ENCODE assay signal across 8 cellular contexts in the genomic region with DNA sequence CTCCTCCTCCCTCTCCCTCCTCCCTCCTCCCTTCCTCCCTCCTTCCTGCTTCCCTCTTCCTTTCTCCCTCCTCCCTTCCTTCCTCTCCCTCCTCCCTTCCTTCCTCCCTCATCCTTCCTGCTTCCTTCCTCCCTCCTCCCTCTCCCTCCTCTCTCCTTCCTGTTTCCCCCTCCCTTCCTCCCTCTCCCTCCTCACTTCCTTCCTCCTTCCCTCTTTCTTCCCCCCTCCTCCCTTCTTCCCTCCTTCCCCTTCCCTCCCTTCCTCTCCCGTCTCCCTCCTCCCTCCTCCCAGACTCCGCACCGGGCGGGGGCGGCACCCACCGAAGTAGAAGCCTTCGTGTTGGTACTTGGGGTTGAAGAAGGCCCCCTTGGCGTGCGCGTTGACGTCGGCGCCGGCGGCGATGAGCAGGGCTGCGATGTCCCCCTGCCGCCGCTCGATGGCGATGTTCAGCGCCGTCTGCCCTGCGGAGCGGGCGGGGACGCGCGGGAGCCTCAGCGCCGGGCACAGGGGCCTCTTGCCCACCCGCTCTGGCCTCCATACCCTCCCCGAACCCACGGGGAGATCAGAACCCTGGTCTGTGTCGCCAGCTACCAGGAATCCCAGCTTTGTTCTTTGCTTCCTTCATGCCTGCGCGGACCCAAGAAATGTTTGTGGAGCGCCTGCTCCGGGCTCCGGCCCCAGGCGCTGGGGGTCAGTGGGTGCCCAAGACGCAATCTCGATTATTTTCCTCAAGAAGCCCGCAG. TPM values are rescaled to one million over a fixed set of nuclear protein-coding genes. Genes with fewer than 3 reads are reported as not detected.
A peak's percentile ranks its signal among the peaks of the same experiment; 100 is the strongest.
DNase-seq lines count a peak whose midpoint lies in the region; ATAC-seq and TF ChIP-seq lines count a peak whose summit lies in the region.

No MANE protein-coding gene starts in this region.

- H3K9me3 Mint-ChIP-seq in Caco-2 (ENCODE audit: unreplicated experiment): no peaks in the 10 kb centered on the region

- POLR2A ChIA-PET in Caco-2 (lab: Charles Lee): no interaction called here

- H3K36me3 ChIP-seq in adipocyte (ENCODE audit: control insufficient read depth, insufficient read depth, low read length, severe bottlenecking) (no peaks in the 10 kb centered on the region), Caco-2 (ENCODE audit: control insufficient read depth, insufficient read depth, low read length) (no peaks in the 10 kb centered on the region)

- peak overlapping the region; percentile 80 for H3K4me3 ChIP-seq in adipocyte (ENCODE audit: low read length)
- no peak overlapping the region for H3K4me3 ChIP-seq in Caco-2 (ENCODE audit: low read depth, low read length)

- H3K36me3 Mint-ChIP-seq in Caco-2 (ENCODE audit: insufficient read depth, unreplicated experiment): peaks cover 10% of the 10 kb centered on the region

- H3K27me3 ChIP-seq in adipocyte (replicated peaks; ENCODE audit: control insufficient read depth, insufficient read depth, low read length) (no peaks in the 10 kb centered on the region), Caco-2 (replicated peaks; ENCODE audit: control insufficient read depth, insufficient read depth, low read length) (no peaks in the 10 kb centered on the region)

- H3K9ac ChIP-seq in adipocyte (ENCODE audit: low read length): peak overlapping the region; percentile 85

- H3K9me3 ChIP-seq in adipocyte (ENCODE audit: control insufficient read depth, low read length): no peaks in the 10 kb centered on the region
- H3K9me3 ChIP-seq in Caco-2: no peaks in the 10 kb centered on the region

- no TSS peak for BruUV-seq in Caco-2 (replicated peaks; lab: Mats Ljungman, UMichigan)

- no peak overlapping the region for H3K4me3 Mint-ChIP-seq in Caco-2 (ENCODE audit: unreplicated experiment)

- ATAC-seq in left ventricle myocardium superior: peak; percentile 80

- H3K27me3 Mint-ChIP-seq in Caco-2 (ENCODE audit: insufficient read depth, unreplicated experiment): no peaks in the 10 kb centered on the region

- in situ Hi-C loops in SK-MEL-5 (cut with HindIII; ENCODE audit: low pct_unique_long_range_greater_than_20kb, low sequenced_read_pairs): no loop called here

- peak; percentile 22 to 34 for DNase-seq in NCI-H2081 (lab: John Stamatoyannopoulos, UW)
- no peak for DNase-seq in NCI-H2081 treated with DMSO at 0.1 percent for 48 hours (lab: John Stamatoyannopoulos, UW)
- DNase-seq in SK-MEL-5 (ENCODE audit: low read depth, low spot score): peak; percentile 24
- DNase-seq in adipocyte (ENCODE audit: low read depth): peak; percentile 70
- DNase-seq in left ventricle myocardium superior: peak; percentile 82
- DNase-seq in pons (ENCODE audit: low spot score): peak; percentile 68
- peak; percentile 67 for DNase-seq in ureter (ENCODE audit: low spot score)
- DNase-seq in Caco-2: no peak

- H3K27ac Mint-ChIP-seq in Caco-2 (ENCODE audit: unreplicated experiment): no peak overlapping the region

- TF ChIP-seq CTCF in Caco-2 (IDR thresholded peaks at IDR 0.05; ENCODE audit: insufficient read depth in 1 of 2, low read depth in 1 of 2, low read length in 1 of 2, severe bottlenecking in 1 of 2, unreplicated experiment in 1 of 2): no peak

- CTCF ChIA-PET in Caco-2 (lab: Charles Lee): interaction anchor here (0.7 kb wide), 1 partner anchor 10 kb away, joined by 3 read pairs; no protein-coding TSS in a partner anchor

- H3K4me1 Mint-ChIP-seq in Caco-2 (ENCODE audit: low read depth, unreplicated experiment): peaks cover 7% of the 10 kb centered on the region

- peaks cover 19% of the 10 kb centered on the region for H3K4me1 ChIP-seq in adipocyte (ENCODE audit: control insufficient read depth, insufficient read depth, low read length)
- peaks cover 19% of the 10 kb centered on the region for H3K4me1 ChIP-seq in Caco-2

- intact Hi-C loops in left ventricle myocardium superior (cut with micrococcal nuclease): no loop called here
- intact Hi-C loops in Caco-2 (cut with micrococcal nuclease; ENCODE audit: unreplicated experiment): loop anchor here (10.0 kb wide), 1 partner anchor 61 kb away; the partner anchor contains the start of genes ASPA and SPATA22

RNA-seq across cellular contexts. Expression of gene TRPV3, which starts 22.2 kb away (rescaled TPM):
- total RNA-seq in SK-MEL-5 (2014; rRNA removed; shearing (Covaris generic)): 0.53 TPM in 1 of 2 replicates, not detected in the other
- 0.15 TPM in 1 of 2 replicates, not detected in the other for polyA plus RNA-seq in SK-MEL-5 (2015; cell fraction: cytosol; rRNA removed)
- polyA plus RNA-seq in SK-MEL-5 (2015; cell fraction: nucleus; rRNA removed): not detected in 2 replicates
- total RNA-seq in left ventricle myocardium superior (1.3 TPM), ureter (4.3 TPM), Caco-2 (2022) (8.4 and 8.9 TPM in 2 replicates)

RNA-seq across cellular contexts. Expression of gene ASPA, which starts 59.6 kb away (rescaled TPM):
- 0.59 and 1.8 TPM in 2 replicates for total RNA-seq in SK-MEL-5 (2014; rRNA removed; shearing (Covaris generic))
- 0.19 and 0.29 TPM in 2 replicates for polyA plus RNA-seq in SK-MEL-5 (2015; cell fraction: cytosol; rRNA removed)
- polyA plus RNA-seq in SK-MEL-5 (2015; cell fraction: nucleus; rRNA removed): 0.91 and 0.96 TPM in 2 replicates
- total RNA-seq in left ventricle myocardium superior (3.7 TPM), ureter (15.3 TPM), Caco-2 (2022) (0.27 and 0.42 TPM in 2 replicates)

Comparison
In these comparisons a context has a peak if more than half of its experiments do, and no peak if none do; other contexts are left out.
1. DNase-seq: peak in NCI-H2081 (2 of 2), SK-MEL-5 (single experiment), adipocyte (single experiment), left ventricle myocardium superior (single experiment), pons (single experiment) and ureter (single experiment); none in NCI-H2081 treated with DMSO at 0.1 percent for 48 hours (single experiment) and Caco-2 (0 of 2).